ENCODE assay signal across 34 cellular contexts in the genomic region with DNA sequence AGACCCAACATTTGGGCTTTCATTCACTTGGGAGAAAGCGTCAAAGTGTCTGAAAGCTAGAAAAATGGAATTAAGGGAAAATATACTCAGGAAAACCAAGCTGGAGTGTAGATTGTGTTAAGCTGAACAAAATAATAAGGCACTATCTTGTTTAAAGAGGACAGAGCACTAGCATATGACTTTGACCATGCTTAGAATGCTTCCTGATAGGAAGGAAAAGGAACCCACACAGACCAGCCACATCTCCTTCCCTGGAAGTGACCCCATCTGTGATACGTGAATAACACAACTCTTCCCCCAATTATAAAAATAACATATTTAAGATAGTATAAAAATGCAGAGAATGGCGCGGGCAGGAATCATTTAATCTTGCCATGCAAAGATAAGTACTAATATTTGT.
"Had no signal": no experiment of that assay in that cellular context is flagged by ENCODE, and none has a peak within 500 bp of the region (broad histone marks: within the 10 kb centered on the region; RNA-seq: fewer than 3 reads in every experiment).

No MANE protein-coding gene starts in this region.

- H3K9me3 ChIP-seq: adrenal gland, body of pancreas, breast epithelium had no signal

- H3K4me3 ChIP-seq: adrenal gland, body of pancreas, breast epithelium had no signal

- DNase-seq: activated B cell treated with CpG ODN at 0.5 μM for 24 hours; activated CD4-positive, alpha-beta memory T cell treated with anti-CD3 and anti-CD28 coated beads for 36 hours; activated CD4-positive, alpha-beta T cell treated with anti-CD3 and anti-CD28 coated beads for 4 hours; activated CD4-positive, alpha-beta T cell treated with anti-CD3 and anti-CD28 coated beads, Interleukin-2, amount 10 ng/mL, durations not matched to agents 24 days and 14 days; activated CD4-positive, alpha-beta T cell treated with anti-CD3 and anti-CD28 coated beads, Interleukin-2, amount 50 U/mL, for 1 hour; activated CD4-positive, alpha-beta T cell treated with anti-CD3 and anti-CD28 coated beads, Interleukin-2, amount 50 U/mL, for 4 hours; activated CD4-positive, CD25-positive, alpha-beta regulatory T cell treated with anti-CD3 and anti-CD28 coated beads, Interleukin-2, amount 50 U/mL, for 72 hours; activated CD8-positive, alpha-beta memory T cell treated with anti-CD3 and anti-CD28 coated beads, Interleukin-2, amount 50 U/mL, for 4 hours; activated CD8-positive, alpha-beta T cell treated with anti-CD3 and anti-CD28 coated beads for 36 hours; activated effector memory CD4-positive, alpha-beta T cell treated with anti-CD3 and anti-CD28 coated beads, Interleukin-2, amount 50 U/mL, for 16 hours; activated gamma-delta T cell treated with Interleukin-2 at 50 U/mL for 16 hours; activated naive CD4-positive, alpha-beta T cell; activated naive CD4-positive, alpha-beta T cell treated with anti-CD3 and anti-CD28 coated beads for 36 hours; activated naive CD4-positive, alpha-beta T cell treated with anti-CD3 and anti-CD28 coated beads, Interleukin-2, amount 50 U/mL, for 16 hours; activated naive CD8-positive, alpha-beta T cell treated with anti-CD3 and anti-CD28 coated beads for 36 hours; activated T-cell treated with anti-CD3 and anti-CD28 coated beads for 4 hours; activated T-cell treated with anti-CD3 and anti-CD28 coated beads, Interleukin-2, amount 50 U/mL, for 1 hour; activated T-cell treated with anti-CD3 and anti-CD28 coated beads, Interleukin-2, amount 50 U/mL, for 4 hours; activated T-cell treated with anti-CD3 and anti-CD28 coated beads, Interleukin-2, amount 50 U/mL, for 72 hours; adrenal gland; amniotic stem cell; aorta; body of pancreas; brain microvascular endothelial cell; central memory CD4-positive, alpha-beta T cell; T-helper 2 cell; T-helper 9 cell had no signal

- H3K4me1 ChIP-seq: adrenal gland, body of pancreas, breast epithelium had no signal

- H3K27ac ChIP-seq: adrenal gland, body of pancreas, brain microvascular endothelial cell, breast epithelium, VCaP had no signal

- H3K27me3 Mint-ChIP-seq: activated B cell treated with CpG ODN at 0.5 μM for 24 hours; activated CD4-positive, alpha-beta memory T cell treated with anti-CD3 and anti-CD28 coated beads for 36 hours; activated CD4-positive, alpha-beta T cell treated with anti-CD3 and anti-CD28 coated beads, Interleukin-2, amount 10 ng/mL, durations not matched to agents 24 days and 14 days; activated CD8-positive, alpha-beta T cell treated with anti-CD3 and anti-CD28 coated beads for 36 hours; activated naive CD8-positive, alpha-beta T cell treated with anti-CD3 and anti-CD28 coated beads for 36 hours; activated T-helper 17 cell treated with anti-CD3 and anti-CD28 coated beads, Interleukin-2, amount 50 U/mL, for 72 hours had no signal

- ATAC-seq: activated CD8-positive, alpha-beta T cell treated with anti-CD3 and anti-CD28 coated beads for 36 hours; activated naive CD4-positive, alpha-beta T cell treated with anti-CD3 and anti-CD28 coated beads, Interleukin-2, amount 50 U/mL, for 72 hours; activated T-cell treated with anti-CD3 and anti-CD28 coated beads, Interleukin-2, amount 50 U/mL, for 4 hours; activated T-cell treated with anti-CD3 and anti-CD28 coated beads, Interleukin-2, amount 50 U/mL, for 72 hours; activated T-helper 17 cell treated with anti-CD3 and anti-CD28 coated beads, Interleukin-2, amount 50 U/mL, for 72 hours; body of pancreas had no signal

- H3K27me3 ChIP-seq: adrenal gland, body of pancreas, brain microvascular endothelial cell, breast epithelium had no signal

- H3K4me3 Mint-ChIP-seq: activated B cell treated with CpG ODN at 0.5 μM for 24 hours; activated CD4-positive, alpha-beta memory T cell treated with anti-CD3 and anti-CD28 coated beads for 36 hours; activated CD4-positive, alpha-beta T cell treated with anti-CD3 and anti-CD28 coated beads, Interleukin-2, amount 10 ng/mL, durations not matched to agents 24 days and 14 days; activated CD8-positive, alpha-beta T cell treated with anti-CD3 and anti-CD28 coated beads for 36 hours; activated naive CD4-positive, alpha-beta T cell treated with anti-CD3 and anti-CD28 coated beads for 36 hours; activated naive CD8-positive, alpha-beta T cell treated with anti-CD3 and anti-CD28 coated beads for 36 hours; activated T-cell treated with anti-CD3 and anti-CD28 coated beads, Interleukin-2, amount 50 U/mL, for 4 hours; activated T-cell treated with anti-CD3 and anti-CD28 coated beads, Interleukin-2, amount 50 U/mL, for 72 hours; activated T-helper 1 cell treated with anti-CD3 and anti-CD28 coated beads, Interleukin-12 subunit alpha, Interleukin-12 subunit beta, Interleukin-2, Interleukin-4 antibody, amounts not matched to agents 30 ng/mL and 10 ng/mL and 1 ng/mL, durations not matched to agents 14 hours and 24 hours and 36 hours; activated T-helper 17 cell treated with anti-CD3 and anti-CD28 coated beads, Interleukin-2, amount 50 U/mL, for 72 hours; T-helper 1 cell treated with Interleukin-12 subunit alpha and Interleukin-12 subunit beta and Interleukin-4 antibody, amounts not matched to agents 30 μg/mL and 1 μg/mL, for 36 hours; T-helper 2 cell treated with Interferon-gamma antibody and Interleukin-4, amounts not matched to agents 5 μg/mL and 100 μg/mL, for 36 hours had no signal

- H3K27ac Mint-ChIP-seq: activated B cell treated with CpG ODN at 0.5 μM for 24 hours; activated CD4-positive, alpha-beta memory T cell treated with anti-CD3 and anti-CD28 coated beads for 36 hours; activated CD4-positive, alpha-beta T cell treated with anti-CD3 and anti-CD28 coated beads, Interleukin-2, amount 10 ng/mL, durations not matched to agents 24 days and 14 days; activated CD8-positive, alpha-beta T cell treated with anti-CD3 and anti-CD28 coated beads for 36 hours; activated naive CD4-positive, alpha-beta T cell treated with anti-CD3 and anti-CD28 coated beads for 36 hours; activated naive CD4-positive, alpha-beta T cell treated with anti-CD3 and anti-CD28 coated beads, Interleukin-2, amount 50 U/mL, for 72 hours; activated naive CD8-positive, alpha-beta T cell treated with anti-CD3 and anti-CD28 coated beads for 36 hours; activated T-cell treated with anti-CD3 and anti-CD28 coated beads, Interleukin-2, amount 50 U/mL, for 72 hours; activated T-helper 1 cell treated with anti-CD3 and anti-CD28 coated beads, Interleukin-12 subunit alpha, Interleukin-12 subunit beta, Interleukin-2, Interleukin-4 antibody, amounts not matched to agents 30 ng/mL and 10 ng/mL and 1 ng/mL, durations not matched to agents 14 hours and 24 hours and 36 hours; activated T-helper 17 cell treated with anti-CD3 and anti-CD28 coated beads, Interleukin-2, amount 50 U/mL, for 72 hours; T-helper 1 cell treated with Interleukin-12 subunit alpha and Interleukin-12 subunit beta and Interleukin-4 antibody, amounts not matched to agents 30 μg/mL and 1 μg/mL, for 36 hours; T-helper 2 cell treated with Interferon-gamma antibody and Interleukin-4, amounts not matched to agents 5 μg/mL and 100 μg/mL, for 36 hours had no signal

- H3K9me3 Mint-ChIP-seq: activated B cell treated with CpG ODN at 0.5 μM for 24 hours; activated CD4-positive, alpha-beta memory T cell treated with anti-CD3 and anti-CD28 coated beads for 36 hours had no signal

- H3K36me3 ChIP-seq: adrenal gland, brain microvascular endothelial cell, breast epithelium had no signal

- H3K36me3 Mint-ChIP-seq: activated CD4-positive, alpha-beta memory T cell treated with anti-CD3 and anti-CD28 coated beads for 36 hours had no signal
